15 cellular contexts compared by ENCODE assay signal in the genomic region with DNA sequence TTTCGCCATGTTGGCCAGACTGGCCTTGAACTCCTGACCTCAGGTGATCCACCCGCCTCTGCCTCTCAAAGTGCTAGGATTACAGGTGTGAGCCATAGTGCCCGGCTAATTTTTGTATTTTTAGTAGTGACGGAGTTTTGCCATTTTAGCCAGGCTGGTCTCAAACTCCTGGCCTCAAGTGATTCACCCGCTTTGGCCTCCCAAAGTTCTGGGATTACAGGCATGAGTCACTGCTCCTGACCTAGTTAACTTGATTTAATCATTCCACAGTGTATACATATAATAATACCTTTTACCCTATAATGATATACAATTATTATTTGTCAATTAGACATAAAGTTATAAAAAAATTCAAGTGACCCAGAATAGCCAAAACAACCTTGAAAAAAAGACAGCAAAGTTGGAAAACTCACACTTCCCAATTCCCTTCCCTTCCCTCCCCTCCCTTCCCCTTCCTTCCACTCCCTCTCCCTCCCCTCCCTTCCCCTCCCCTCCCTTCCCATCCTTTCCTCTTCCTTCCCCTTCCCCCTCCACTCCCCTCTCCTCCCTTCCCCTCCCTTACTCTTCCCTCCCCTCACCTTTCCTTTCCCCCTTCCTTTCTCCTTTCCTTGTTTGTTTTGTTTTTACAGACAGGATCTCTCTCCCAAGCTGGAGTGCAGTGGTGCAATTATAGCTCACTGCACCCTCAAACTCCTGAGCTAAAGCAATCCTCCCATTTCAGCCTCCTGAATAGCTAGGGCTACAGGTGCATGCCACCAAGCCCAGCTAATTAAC. TPM values are rescaled to one million over a fixed set of nuclear protein-coding genes. Genes with fewer than 3 reads are reported as not detected.
DNase-seq lines count a peak whose midpoint lies in the region; ATAC-seq and TF ChIP-seq lines count a peak whose summit lies in the region.
"Had no signal": no experiment of that assay in that cellular context is flagged by ENCODE, and none has a peak within 500 bp of the region (broad histone marks: within the 10 kb centered on the region; RNA-seq: fewer than 3 reads in every experiment).

No MANE protein-coding gene starts in this region.

- H3K4me2 ChIP-seq in HCT116 (ENCODE audit: low read length) = peak overlapping the region; percentile 80
- no peak overlapping the region for H3K4me2 ChIP-seq in neural progenitor cell

- H4K20me1 ChIP-seq in HCT116 (ENCODE audit: insufficient read depth) (no peaks in the 10 kb centered on the region), neural progenitor cell (ENCODE audit: low read depth) (no peaks in the 10 kb centered on the region)

- intact Hi-C loops in HCT116 (cut with micrococcal nuclease) = loop anchor here (5.0 kb wide), 1 partner anchor 97 kb away; no protein-coding TSS in a partner anchor

- in situ Hi-C loops in G401 (cut with HindIII; ENCODE audit: low sequenced_read_pairs) = no loop called here

- H3K27me3 Mint-ChIP-seq in neural progenitor cell (ENCODE audit: insufficient read depth, low read depth) = peaks cover 2% of the 10 kb centered on the region
- H3K27me3 Mint-ChIP-seq: activated B cell treated with CpG ODN at 0.5 μM for 24 hours had no signal

- H3K4me1 ChIP-seq in HCT116 (ENCODE audit: control insufficient read depth in 1 of 2, insufficient read depth in 2 of 2, low read length in 2 of 2) = peaks cover 22 to 64% of the 10 kb centered on the region in 2 experiments
- H3K4me1 ChIP-seq in RWPE2 (ENCODE audit: insufficient read depth, poor library complexity, severe bottlenecking) = peaks cover 20% of the 10 kb centered on the region
- no peaks in the 10 kb centered on the region for H3K4me1 ChIP-seq in neural progenitor cell
- H3K4me1 ChIP-seq: stomach had no signal

- no TSS peak for BruUV-seq in HCT116 (replicated peaks; lab: Mats Ljungman, UMichigan)

- H3K4me3 Mint-ChIP-seq in neural progenitor cell = no peak overlapping the region
- H3K4me3 Mint-ChIP-seq: activated B cell treated with CpG ODN at 0.5 μM for 24 hours had no signal

- no peaks in the 10 kb centered on the region for H3K9me3 ChIP-seq in HCT116 (ENCODE audit: control insufficient read depth in 1 of 2, insufficient read depth in 1 of 2, low read depth in 1 of 2, low read length in 2 of 2)
- H3K9me3 ChIP-seq in RWPE2 (ENCODE audit: severe bottlenecking) = no peaks in the 10 kb centered on the region
- H3K9me3 ChIP-seq in neural progenitor cell (ENCODE audit: low read depth) = no peaks in the 10 kb centered on the region
- H3K9me3 ChIP-seq: SJCRH30, stomach had no signal

- H3K36me3 ChIP-seq in HCT116 (ENCODE audit: control insufficient read depth in 1 of 2, insufficient read depth in 2 of 2, low read length in 2 of 2) = no peaks in the 10 kb centered on the region
- no peaks in the 10 kb centered on the region for H3K36me3 ChIP-seq in RWPE2 (ENCODE audit: low read depth)
- no peaks in the 10 kb centered on the region for H3K36me3 ChIP-seq in neural progenitor cell
- H3K36me3 ChIP-seq: SJCRH30, stomach had no signal

- H2AFZ ChIP-seq in HCT116 (ENCODE audit: low read depth, low read length, poor library complexity, severe bottlenecking) (no peak overlapping the region), neural progenitor cell (replicated peaks) (no peak overlapping the region)

- ATAC-seq in HCT116 = peak; percentile 55
- peak; percentile 75 for ATAC-seq in RWPE2 (ENCODE audit: low read depth)
- peak; percentile 60 for ATAC-seq in esophagus mucosa

- H3K27ac Mint-ChIP-seq in neural progenitor cell = no peak overlapping the region

- no peaks in the 10 kb centered on the region for H3F3A ChIP-seq in neural progenitor cell (ENCODE audit: low read depth)

- H3K79me2 ChIP-seq in HCT116 (ENCODE audit: insufficient read depth, low read length) (no peaks in the 10 kb centered on the region), neural progenitor cell (ENCODE audit: low read depth) (no peaks in the 10 kb centered on the region)

- no peaks in the 10 kb centered on the region for H3K36me3 Mint-ChIP-seq in neural progenitor cell

- H3K4me1 Mint-ChIP-seq in neural progenitor cell = no peaks in the 10 kb centered on the region

- RAD21 ChIA-PET in HCT116 (lab: Charles Lee; ENCODE audit: low non-redundant PET in 1 of 2, low total read pairs in 2 of 2, uncharacterized antibody in 2 of 2, unreplicated experiment in 2 of 2) = interaction anchor here in 1 of 2 experiments (0.7 kb wide), 1 partner anchor 23 kb away, joined by 3 read pairs; no protein-coding TSS in a partner anchor

- H3K4me3 ChIP-seq in HCT116 (replicated peaks in 1 of 2; ENCODE audit: low read depth in 1 of 2, low read length in 2 of 2) (0 out of 4 replicates have a peak overlapping the region, but pooled peaks of 1 of the 2 experiments have one; percentile 11), RWPE2 (ENCODE audit: severe bottlenecking) (no peak overlapping the region), skeletal muscle cell (ENCODE audit: low read depth, low read length) (no peak overlapping the region), neural progenitor cell (no peak overlapping the region)
- H3K4me3 ChIP-seq: SJCRH30, stomach had no signal

- no peak for TF ChIP-seq POLR2A in HCT116 (IDR thresholded peaks at IDR 0.05; ENCODE audit: borderline replicate concordance, extremely low read depth, insufficient read depth, insufficient read length)

- H3K9ac ChIP-seq in HCT116 (ENCODE audit: low read length) = peak overlapping the region; percentile 54
- H3K9ac ChIP-seq in neural progenitor cell = no peak overlapping the region

- DNase-seq in HCT116 (ENCODE audit: low read depth, low spot score) (peak; percentile 66), RWPE2 (ENCODE audit: low spot score) (peak; percentile 72), skeletal muscle cell (ENCODE audit: low read depth) (peak; percentile 41), NCI-H1694 (lab: John Stamatoyannopoulos, UW) (no peak), neural progenitor cell (ENCODE audit: low spot score) (no peak), G401 (ENCODE audit: low spot score) (no peak), AG20443 (ENCODE audit: low spot score) (no peak)
- DNase-seq: activated B cell treated with CpG ODN at 0.5 μM for 24 hours; activated T-cell treated with anti-CD3 and anti-CD28 coated beads, Interleukin-2, amount 50 U/mL, for 48 hours; cerebellar nuclear complex; NCI-H510A treated with DMSO at 0.1 percent for 48 hours; SJCRH30; stimulated activated CD4-positive, alpha-beta T cell treated with anti-CD3 and anti-CD28 coated beads, Interleukin-4, amount 100 ng/mL, for 4 hours; stomach had no signal

- no peaks in the 10 kb centered on the region for H3K9me2 ChIP-seq in HCT116 (ENCODE audit: insufficient read depth)

- POLR2A ChIA-PET in HCT116 (lab: Charles Lee) = interaction anchor here (0.6 to 2.0 kb wide), 4 partner anchors 14 to 222 kb away, joined by 3 to 9 read pairs (median 7); a partner anchor contains a TSS

- H3K27ac ChIP-seq in HCT116 (ENCODE audit: low read depth, low read length) (peak overlapping the region; percentile 93), RWPE2 (ENCODE audit: poor library complexity, severe bottlenecking) (peak overlapping the region; percentile 98), neural progenitor cell (no peak overlapping the region)
- H3K27ac ChIP-seq: SJCRH30, stomach had no signal

- CTCF ChIA-PET in HCT116 (lab: Charles Lee) = interaction anchor here (0.7 kb wide), 1 partner anchor 661 kb away, joined by 3 read pairs; no protein-coding TSS in a partner anchor

- TF ChIP-seq CTCF in HCT116 (IDR thresholded peaks at IDR 0.05 in 2 of 3, conservative IDR thresholded peaks at IDR 0.05 in 1 of 3; ENCODE audit: borderline replicate concordance in 1 of 3, insufficient read depth in 1 of 3, low read depth in 2 of 3, low read length in 2 of 3) (no peak), RWPE2 (IDR thresholded peaks at IDR 0.05; ENCODE audit: poor library complexity, severe bottlenecking) (no peak), neural progenitor cell (IDR thresholded peaks at IDR 0.05) (no peak)

- peaks cover 3% of the 10 kb centered on the region for H3K9me3 Mint-ChIP-seq in neural progenitor cell
- H3K9me3 Mint-ChIP-seq: activated B cell treated with CpG ODN at 0.5 μM for 24 hours had no signal

- H3K27me3 ChIP-seq in HCT116 (ENCODE audit: insufficient read depth, low read length) (no peaks in the 10 kb centered on the region), RWPE2 (ENCODE audit: insufficient read depth, poor library complexity, severe bottlenecking) (no peaks in the 10 kb centered on the region), neural progenitor cell (no peaks in the 10 kb centered on the region)
- H3K27me3 ChIP-seq: SJCRH30, stomach had no signal

- no peak for TF ChIP-seq RAD21 in HCT116 (IDR thresholded peaks at IDR 0.05; ENCODE audit: low read depth)

TF ChIP-seq in HCT116, 20 proteins besides CTCF, POLR2A, EP300 and RAD21:
- no peak for TF ChIP-seq YY1 (IDR thresholded peaks at IDR 0.05; ENCODE audit: extremely low read depth, insufficient replicate concordance, low read depth, low read length)
- peak; percentile 75 for TF ChIP-seq JUND (IDR thresholded peaks at IDR 0.05)
- peak; percentile 78 for TF ChIP-seq FOSL1 (IDR thresholded peaks at IDR 0.05; ENCODE audit: low read depth)
- no peak for TF ChIP-seq SIN3A (IDR thresholded peaks at IDR 0.05; ENCODE audit: low read depth)
- peak; percentile 67 for TF ChIP-seq SP1 (IDR thresholded peaks at IDR 0.05; ENCODE audit: low read depth)

RNA-seq across cellular contexts. Expression of a gene that starts 14.8 kb away (rescaled TPM):
- 91.3 TPM for total RNA-seq in HCT116 (2021; ENCODE audit: unreplicated experiment)
- polyA plus RNA-seq in HCT116 (2012) = 60.1 and 62.7 TPM in 2 replicates
- 34.0 TPM for total RNA-seq in esophagus mucosa
- total RNA-seq in neural progenitor cell (ENCODE audit: low replicate concordance) = 7.6 and 19.5 TPM in 2 replicates
- 0.92 and 2.3 TPM in 2 replicates for total RNA-seq in G401 (2014; rRNA removed; shearing (Covaris generic))

Comparison
In these comparisons a context has a peak if more than half of its experiments do, and no peak if none do; other contexts are left out.
1. DNase-seq: peak in HCT116 (single experiment), RWPE2 (single experiment) and skeletal muscle cell (single experiment); none in NCI-H1694 (single experiment), neural progenitor cell (single experiment), G401 (single experiment) and AG20443 (single experiment).
2. Peak in every context shown above with its lines, with median percentiles within 50 percentile points of each other: ATAC-seq.